In the genomic region with DNA sequence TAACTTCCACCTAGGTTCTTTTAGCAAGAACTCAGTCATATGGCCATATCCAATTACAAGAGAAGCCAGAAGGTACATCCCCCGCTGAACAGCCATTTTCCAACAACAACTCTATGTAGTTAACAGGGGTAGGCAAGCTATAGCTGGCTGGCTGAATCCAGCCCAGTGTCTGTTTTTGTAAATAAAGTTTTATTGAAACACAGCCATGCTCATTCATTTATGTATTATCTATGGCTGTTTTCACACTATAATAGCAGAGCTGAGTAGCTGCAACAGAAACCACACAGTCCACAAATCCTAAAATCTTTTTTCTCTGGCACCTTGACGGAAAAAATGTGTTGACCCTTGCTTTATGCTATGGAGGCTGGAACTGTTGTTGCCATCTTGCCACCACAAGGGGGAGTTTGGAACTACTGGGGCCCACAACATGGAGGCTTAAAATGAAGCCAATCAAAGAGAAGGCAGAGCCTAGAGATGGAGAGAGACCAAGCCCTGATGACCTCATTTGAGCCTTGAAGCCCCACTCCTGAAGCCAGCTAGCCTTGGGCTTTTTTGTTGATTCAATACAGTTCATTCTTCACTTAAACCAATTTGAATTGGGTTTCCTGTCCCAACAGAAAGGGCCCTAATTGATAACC, we compare ENCODE assay signal across 8 cellular contexts. TPM values are rescaled to one million over a fixed set of nuclear protein-coding genes. Genes with fewer than 3 reads are reported as not detected.
A peak's percentile ranks its signal among the peaks of the same experiment; 100 is the strongest.
DNase-seq lines count a peak whose midpoint lies in the region; ATAC-seq and TF ChIP-seq lines count a peak whose summit lies in the region.

No MANE protein-coding gene starts in this region.

- WGBS in spleen, 5 donors: 89 to 94% (median 91%) methylated on average over 2 of the region's 2 CpGs

- no peak for ATAC-seq in Right ventricle myocardium superior (ENCODE audit: poor library complexity)
- peak; percentile 74 for ATAC-seq in GM21526 (IDR thresholded peaks at IDR 0.05; ENCODE audit: low FRiP score, unreplicated experiment)
- ATAC-seq in HG03558 (IDR thresholded peaks at IDR 0.05; ENCODE audit: extremely low read depth, unreplicated experiment): peak; percentile 39
- peak; percentile 90 for ATAC-seq in SK-N-SH treated with all-trans-retinoic acid at 6 μM for 48 hours

- H3K27ac ChIP-seq in cardiac muscle cell (no peak overlapping the region), spleen (no peak overlapping the region)

- H3K4me3 ChIP-seq in cardiac muscle cell (no peak overlapping the region), fibroblast of villous mesenchyme (ENCODE audit: low read depth, low read length) (no peak overlapping the region), spleen (no peak overlapping the region)

- H3K27me3 ChIP-seq in cardiac muscle cell: no peaks in the 10 kb centered on the region
- H3K27me3 ChIP-seq in spleen (replicated peaks in 1 of 7): no peaks in the 10 kb centered on the region

- DNase-seq in cardiac muscle cell (ENCODE audit: low read depth in 1 of 2, low spot score in 1 of 2): peak; percentile 30 to 57
- no peak for DNase-seq in Right ventricle myocardium superior
- peak; percentile 54 for DNase-seq in fibroblast of villous mesenchyme (ENCODE audit: low read depth)
- DNase-seq in spleen: no peak
- DNase-seq in mucosa of gallbladder (ENCODE audit: low spot score): no peak

- H3K4me1 ChIP-seq in cardiac muscle cell (ENCODE audit: low read depth) (peaks cover 13% of the 10 kb centered on the region), spleen (no peaks in the 10 kb centered on the region)

- intact Hi-C loops in Right ventricle myocardium superior (cut with DNase I) (no loop called here), spleen (cut with DNase I; ENCODE audit: low total_unique reads) (no loop called here)

- H3K9me3 ChIP-seq in cardiac muscle cell (ENCODE audit: low read depth): no peaks in the 10 kb centered on the region
- H3K9me3 ChIP-seq in spleen: no peaks in the 10 kb centered on the region

- TF ChIP-seq CTCF in cardiac muscle cell (IDR thresholded peaks at IDR 0.05; ENCODE audit: low read depth, low read length): peak; percentile 63
- TF ChIP-seq CTCF in fibroblast of villous mesenchyme (IDR thresholded peaks at IDR 0.05; ENCODE audit: insufficient read depth, low read depth, low read length): peak; percentile 73
- TF ChIP-seq CTCF in spleen (IDR thresholded peaks at IDR 0.05 in 8 of 11, conservative IDR thresholded peaks at IDR 0.05 in 3 of 11): peak in 10 of 11 experiments; percentile 31 to 65 (median 60)

- no peaks in the 10 kb centered on the region for H3K36me3 ChIP-seq in cardiac muscle cell
- no peaks in the 10 kb centered on the region for H3K36me3 ChIP-seq in spleen

- TF ChIP-seq POLR2A in spleen (IDR thresholded peaks at IDR 0.05): no peak

TF ChIP-seq in SK-N-SH treated with all-trans-retinoic acid at 6 μM for 48 hours, 23 proteins besides CTCF, POLR2A, EP300 and RAD21:
- no peak for TF ChIP-seq CSDC2 (CRISPR knock-in tag; IDR thresholded peaks at IDR 0.05)
- TF ChIP-seq TOX (CRISPR knock-in tag; IDR thresholded peaks at IDR 0.05; ENCODE audit: borderline replicate concordance): no peak
- TF ChIP-seq ZNF565 (CRISPR knock-in tag; conservative IDR thresholded peaks at IDR 0.05; ENCODE audit: low read depth): no peak
- TF ChIP-seq, protein P1, sequence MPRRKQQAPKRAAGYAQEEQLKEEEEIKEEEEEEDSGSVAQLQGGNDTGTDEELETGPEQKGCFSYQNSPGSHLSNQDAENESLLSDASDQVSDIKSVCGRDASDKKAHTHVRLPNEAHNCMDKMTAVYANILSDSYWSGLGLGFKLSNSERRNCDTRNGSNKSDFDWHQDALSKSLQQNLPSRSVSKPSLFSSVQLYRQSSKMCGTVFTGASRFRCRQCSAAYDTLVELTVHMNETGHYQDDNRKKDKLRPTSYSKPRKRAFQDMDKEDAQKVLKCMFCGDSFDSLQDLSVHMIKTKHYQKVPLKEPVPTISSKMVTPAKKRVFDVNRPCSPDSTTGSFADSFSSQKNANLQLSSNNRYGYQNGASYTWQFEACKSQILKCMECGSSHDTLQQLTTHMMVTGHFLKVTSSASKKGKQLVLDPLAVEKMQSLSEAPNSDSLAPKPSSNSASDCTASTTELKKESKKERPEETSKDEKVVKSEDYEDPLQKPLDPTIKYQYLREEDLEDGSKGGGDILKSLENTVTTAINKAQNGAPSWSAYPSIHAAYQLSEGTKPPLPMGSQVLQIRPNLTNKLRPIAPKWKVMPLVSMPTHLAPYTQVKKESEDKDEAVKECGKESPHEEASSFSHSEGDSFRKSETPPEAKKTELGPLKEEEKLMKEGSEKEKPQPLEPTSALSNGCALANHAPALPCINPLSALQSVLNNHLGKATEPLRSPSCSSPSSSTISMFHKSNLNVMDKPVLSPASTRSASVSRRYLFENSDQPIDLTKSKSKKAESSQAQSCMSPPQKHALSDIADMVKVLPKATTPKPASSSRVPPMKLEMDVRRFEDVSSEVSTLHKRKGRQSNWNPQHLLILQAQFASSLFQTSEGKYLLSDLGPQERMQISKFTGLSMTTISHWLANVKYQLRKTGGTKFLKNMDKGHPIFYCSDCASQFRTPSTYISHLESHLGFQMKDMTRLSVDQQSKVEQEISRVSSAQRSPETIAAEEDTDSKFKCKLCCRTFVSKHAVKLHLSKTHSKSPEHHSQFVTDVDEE (CRISPR knock-in tag; IDR thresholded peaks at IDR 0.05): no peak
- TF ChIP-seq RARB (CRISPR knock-in tag; IDR thresholded peaks at IDR 0.05): no peak
- TF ChIP-seq, protein P2, sequence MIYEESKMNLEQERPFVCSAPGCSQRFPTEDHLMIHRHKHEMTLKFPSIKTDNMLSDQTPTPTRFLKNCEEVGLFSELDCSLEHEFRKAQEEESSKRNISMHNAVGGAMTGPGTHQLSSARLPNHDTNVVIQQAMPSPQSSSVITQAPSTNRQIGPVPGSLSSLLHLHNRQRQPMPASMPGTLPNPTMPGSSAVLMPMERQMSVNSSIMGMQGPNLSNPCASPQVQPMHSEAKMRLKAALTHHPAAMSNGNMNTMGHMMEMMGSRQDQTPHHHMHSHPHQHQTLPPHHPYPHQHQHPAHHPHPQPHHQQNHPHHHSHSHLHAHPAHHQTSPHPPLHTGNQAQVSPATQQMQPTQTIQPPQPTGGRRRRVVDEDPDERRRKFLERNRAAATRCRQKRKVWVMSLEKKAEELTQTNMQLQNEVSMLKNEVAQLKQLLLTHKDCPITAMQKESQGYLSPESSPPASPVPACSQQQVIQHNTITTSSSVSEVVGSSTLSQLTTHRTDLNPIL (CRISPR knock-in tag; IDR thresholded peaks at IDR 0.05; ENCODE audit: low read depth): no peak

RNA-seq across cellular contexts. Expression of a gene that starts 33.3 kb away (rescaled TPM):
- total RNA-seq in cardiac muscle cell: 114 and 137 TPM in 2 replicates
- polyA plus RNA-seq in cardiac muscle cell: 68.1 and 87.1 TPM in 2 replicates
- total RNA-seq in Right ventricle myocardium superior: 36.0 TPM
- 86.4 and 90.8 TPM in 2 replicates for total RNA-seq in fibroblast of villous mesenchyme
- 10 to 100 TPM; 51.0 to 97.1 (median 64.8) TPM for total RNA-seq in spleen
- 10 to 100 TPM; 23.1 to 29.5 (median 26.2) TPM for polyA plus RNA-seq in spleen
- total RNA-seq in mucosa of gallbladder: 86.4 TPM

RNA-seq across cellular contexts. Expression of a gene that starts 51.2 kb away (rescaled TPM):
- total RNA-seq in cardiac muscle cell (114 and 168 TPM in 2 replicates), Right ventricle myocardium superior (115 TPM), fibroblast of villous mesenchyme (68.3 and 97.6 TPM in 2 replicates), spleen (100 to 1,000 TPM in 4 of 7 donors, 10 to 100 TPM in 3; 91.2 to 155 (median 101) TPM), mucosa of gallbladder (201 TPM)
- polyA plus RNA-seq in cardiac muscle cell (96.9 and 164 TPM in 2 replicates), spleen (10 to 100 TPM; 35.0 to 55.9 (median 41.2) TPM)

Comparison
In these comparisons a context has a peak if more than half of its experiments do, and no peak if none do; other contexts are left out.
1. DNase-seq: peak in cardiac muscle cell (2 of 2) and fibroblast of villous mesenchyme (single experiment); none in Right ventricle myocardium superior (single experiment), spleen (single experiment) and mucosa of gallbladder (single experiment).
2. Peak in every context shown above with its lines, with median percentiles within 50 percentile points of each other: CTCF ChIP-seq.